In genomic region chrX:77785746-77786548, GRCh38 we compare ENCODE assay signal across 8 cellular contexts. TPM values are rescaled to one million over a fixed set of nuclear protein-coding genes. Genes with fewer than 3 reads are reported as not detected.
A peak's percentile ranks its signal among the peaks of the same experiment; 100 is the strongest.
DNase-seq lines count a peak whose midpoint lies in the region; ATAC-seq and TF ChIP-seq lines count a peak whose summit lies in the region.

A gene with protein sequence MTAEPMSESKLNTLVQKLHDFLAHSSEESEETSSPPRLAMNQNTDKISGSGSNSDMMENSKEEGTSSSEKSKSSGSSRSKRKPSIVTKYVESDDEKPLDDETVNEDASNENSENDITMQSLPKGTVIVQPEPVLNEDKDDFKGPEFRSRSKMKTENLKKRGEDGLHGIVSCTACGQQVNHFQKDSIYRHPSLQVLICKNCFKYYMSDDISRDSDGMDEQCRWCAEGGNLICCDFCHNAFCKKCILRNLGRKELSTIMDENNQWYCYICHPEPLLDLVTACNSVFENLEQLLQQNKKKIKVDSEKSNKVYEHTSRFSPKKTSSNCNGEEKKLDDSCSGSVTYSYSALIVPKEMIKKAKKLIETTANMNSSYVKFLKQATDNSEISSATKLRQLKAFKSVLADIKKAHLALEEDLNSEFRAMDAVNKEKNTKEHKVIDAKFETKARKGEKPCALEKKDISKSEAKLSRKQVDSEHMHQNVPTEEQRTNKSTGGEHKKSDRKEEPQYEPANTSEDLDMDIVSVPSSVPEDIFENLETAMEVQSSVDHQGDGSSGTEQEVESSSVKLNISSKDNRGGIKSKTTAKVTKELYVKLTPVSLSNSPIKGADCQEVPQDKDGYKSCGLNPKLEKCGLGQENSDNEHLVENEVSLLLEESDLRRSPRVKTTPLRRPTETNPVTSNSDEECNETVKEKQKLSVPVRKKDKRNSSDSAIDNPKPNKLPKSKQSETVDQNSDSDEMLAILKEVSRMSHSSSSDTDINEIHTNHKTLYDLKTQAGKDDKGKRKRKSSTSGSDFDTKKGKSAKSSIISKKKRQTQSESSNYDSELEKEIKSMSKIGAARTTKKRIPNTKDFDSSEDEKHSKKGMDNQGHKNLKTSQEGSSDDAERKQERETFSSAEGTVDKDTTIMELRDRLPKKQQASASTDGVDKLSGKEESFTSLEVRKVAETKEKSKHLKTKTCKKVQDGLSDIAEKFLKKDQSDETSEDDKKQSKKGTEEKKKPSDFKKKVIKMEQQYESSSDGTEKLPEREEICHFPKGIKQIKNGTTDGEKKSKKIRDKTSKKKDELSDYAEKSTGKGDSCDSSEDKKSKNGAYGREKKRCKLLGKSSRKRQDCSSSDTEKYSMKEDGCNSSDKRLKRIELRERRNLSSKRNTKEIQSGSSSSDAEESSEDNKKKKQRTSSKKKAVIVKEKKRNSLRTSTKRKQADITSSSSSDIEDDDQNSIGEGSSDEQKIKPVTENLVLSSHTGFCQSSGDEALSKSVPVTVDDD (N-terminal part only) (minus strand): TSS chrX:77786216. CDS start chrX:77786001, 215 bp downstream.

- H3K9me3 Mint-ChIP-seq in activated CD4-positive, alpha-beta T cell treated with anti-CD3 and anti-CD28 coated beads, Interleukin-2, amount 10 ng/mL, durations not matched to agents 24 days and 14 days = no peaks in the 10 kb centered on the region

- no peak for TF ChIP-seq CTCF in AG09319 (IDR thresholded peaks at IDR 0.05; ENCODE audit: low read depth, low read length)

- H3K36me3 Mint-ChIP-seq in activated CD4-positive, alpha-beta T cell treated with anti-CD3 and anti-CD28 coated beads, Interleukin-2, amount 10 ng/mL, durations not matched to agents 24 days and 14 days (ENCODE audit: low read depth) = peaks cover 5% of the 10 kb centered on the region

- no peaks in the 10 kb centered on the region for H3K27me3 Mint-ChIP-seq in activated CD4-positive, alpha-beta T cell treated with anti-CD3 and anti-CD28 coated beads, Interleukin-2, amount 10 ng/mL, durations not matched to agents 24 days and 14 days

- H3K4me3 Mint-ChIP-seq in activated CD4-positive, alpha-beta T cell treated with anti-CD3 and anti-CD28 coated beads, Interleukin-2, amount 10 ng/mL, durations not matched to agents 24 days and 14 days = peak within 1 kb of the TSS; percentile 99

- peaks cover 15% of the 10 kb centered on the region for H3K4me1 Mint-ChIP-seq in activated CD4-positive, alpha-beta T cell treated with anti-CD3 and anti-CD28 coated beads, Interleukin-2, amount 10 ng/mL, durations not matched to agents 24 days and 14 days

- intact Hi-C loops in activated CD4-positive, alpha-beta T cell treated with anti-CD3 and anti-CD28 coated beads, Interleukin-2, amount 10 ng/mL, durations not matched to agents 24 days and 14 days (cut with micrococcal nuclease) = loop anchor here (1.0 to 2.0 kb wide), 2 partner anchors 109 to 319 kb away; partner anchors contain the start of genes MAGT1 and PGK1

- peak; percentile 35 for DNase-seq in AG09319 (ENCODE audit: extremely low read depth, low read depth)
- DNase-seq in NCI-H510A treated with DMSO at 0.1 percent for 48 hours (lab: John Stamatoyannopoulos, UW) = peak; percentile 76
- peak; percentile 92 for DNase-seq in activated CD4-positive, alpha-beta T cell treated with anti-CD3 and anti-CD28 coated beads, Interleukin-2, amount 10 ng/mL, durations not matched to agents 24 days and 14 days
- DNase-seq in dedifferentiated amniotic fluid mesenchymal stem cell (ENCODE audit: extremely low spot score) = peak; percentile 81
- DNase-seq in left kidney (ENCODE audit: low read depth, low spot score) = peak; percentile 93
- DNase-seq in stimulated activated CD4-positive, alpha-beta T cell treated with anti-CD3 and anti-CD28 coated beads, Interleukin-2, amount 100 ng/mL, for 24 hours = peak; percentile 67 to 75

- H3K27ac Mint-ChIP-seq in activated CD4-positive, alpha-beta T cell treated with anti-CD3 and anti-CD28 coated beads, Interleukin-2, amount 10 ng/mL, durations not matched to agents 24 days and 14 days = peak within 1 kb of the TSS; percentile 100

- ATAC-seq in GM19025 (IDR thresholded peaks at IDR 0.05; ENCODE audit: low read depth, unreplicated experiment) = peak; percentile 95
- peak; percentile 95 for ATAC-seq in HG03378 (IDR thresholded peaks at IDR 0.05; ENCODE audit: unreplicated experiment)

RNA-seq across cellular contexts. Expression of the gene that starts here (rescaled TPM):
- total RNA-seq in activated CD4-positive, alpha-beta T cell treated with anti-CD3 and anti-CD28 coated beads, Interleukin-2, amount 10 ng/mL, durations not matched to agents 24 days and 14 days = 62.3 and 72.9 TPM in 2 replicates

Comparison
In these comparisons a context has a peak if more than half of its experiments do, and no peak if none do; other contexts are left out.
1. Peak in every context shown above with its lines: DNase-seq and ATAC-seq.
2. DNase-seq: peak in every context shown above with its lines; median percentile 93 in left kidney; 92 in activated CD4-positive, alpha-beta T cell treated with anti-CD3 and anti-CD28 coated beads, Interleukin-2, amount 10 ng/mL, durations not matched to agents 24 days and 14 days; 81 in dedifferentiated amniotic fluid mesenchymal stem cell; 76 in NCI-H510A treated with DMSO at 0.1 percent for 48 hours; 71 in stimulated activated CD4-positive, alpha-beta T cell treated with anti-CD3 and anti-CD28 coated beads, Interleukin-2, amount 100 ng/mL, for 24 hours; 35 in AG09319.